In genomic region chr6:35177139-35177538, GRCh38 we compare ENCODE assay signal across 1 cellular context.
A peak's percentile ranks its signal among the peaks of the same experiment; 100 is the strongest.
TF ChIP-seq lines count a peak whose summit lies in the region.

No MANE protein-coding gene starts in this region.

TF ChIP-seq in K562, 482 proteins besides CTCF, POLR2A, EP300 and RAD21 (continued from another document):
- TF ChIP-seq, protein P1, sequence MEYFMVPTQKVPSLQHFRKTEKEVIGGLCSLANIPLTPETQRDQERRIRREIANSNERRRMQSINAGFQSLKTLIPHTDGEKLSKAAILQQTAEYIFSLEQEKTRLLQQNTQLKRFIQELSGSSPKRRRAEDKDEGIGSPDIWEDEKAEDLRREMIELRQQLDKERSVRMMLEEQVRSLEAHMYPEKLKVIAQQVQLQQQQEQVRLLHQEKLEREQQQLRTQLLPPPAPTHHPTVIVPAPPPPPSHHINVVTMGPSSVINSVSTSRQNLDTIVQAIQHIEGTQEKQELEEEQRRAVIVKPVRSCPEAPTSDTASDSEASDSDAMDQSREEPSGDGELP (CRISPR knock-in tag; IDR thresholded peaks at IDR 0.05; ENCODE audit: borderline replicate concordance) = no peak
- TF ChIP-seq ARID3B (CRISPR knock-in tag; IDR thresholded peaks at IDR 0.05; ENCODE audit: borderline replicate concordance) = no peak
- no peak for TF ChIP-seq SOX6 (IDR thresholded peaks at IDR 0.05)
- no peak for TF ChIP-seq CBX8 (IDR thresholded peaks at IDR 0.05; ENCODE audit: borderline replicate concordance, extremely low read depth, low read depth, low read length, poor library complexity, severe bottlenecking)
- no peak for TF ChIP-seq SNAPC5 (CRISPR knock-in tag; IDR thresholded peaks at IDR 0.05)
- TF ChIP-seq TCF15 (CRISPR knock-in tag; IDR thresholded peaks at IDR 0.05) = no peak
- 0 out of 2 replicates have a peak, but pooled peaks have one; percentile 27 for TF ChIP-seq ZBTB7A (IDR thresholded peaks at IDR 0.05; ENCODE audit: borderline replicate concordance, control insufficient read depth, low read depth, low read length)
- TF ChIP-seq CBFA2T2 (conservative IDR thresholded peaks at IDR 0.05) = peak; percentile 36
- no peak for TF ChIP-seq RHOXF2B (CRISPR knock-in tag; conservative IDR thresholded peaks at IDR 0.05)
- TF ChIP-seq SIN3A (IDR thresholded peaks at IDR 0.05; ENCODE audit: borderline replicate concordance in 2 of 2, control insufficient read depth in 1 of 2, low read depth in 2 of 2, low read length in 2 of 2) = no peak
- TF ChIP-seq GATA2 (CRISPR knock-in tag; IDR thresholded peaks at IDR 0.05) = no peak
- no peak for TF ChIP-seq BDP1 (IDR thresholded peaks at IDR 0.05; ENCODE audit: insufficient read depth, insufficient read length)
- TF ChIP-seq ZNF717 (CRISPR knock-in tag; IDR thresholded peaks at IDR 0.05) = no peak
- TF ChIP-seq ZNF668 (CRISPR knock-in tag; IDR thresholded peaks at IDR 0.05) = no peak
- TF ChIP-seq GABPB1 (CRISPR knock-in tag; IDR thresholded peaks at IDR 0.05) = no peak
- no peak for TF ChIP-seq MCM7 (IDR thresholded peaks at IDR 0.05)
- TF ChIP-seq E2F1 (CRISPR knock-in tag; IDR thresholded peaks at IDR 0.05) = no peak
- no peak for TF ChIP-seq ERF (CRISPR knock-in tag; IDR thresholded peaks at IDR 0.05)
- TF ChIP-seq ZNF740 (CRISPR knock-in tag; IDR thresholded peaks at IDR 0.05) = no peak
- no peak for TF ChIP-seq ZNF740 (tag; IDR thresholded peaks at IDR 0.05)
- no peak for TF ChIP-seq TCF7L2 (IDR thresholded peaks at IDR 0.05; ENCODE audit: low read depth, low read length)
- TF ChIP-seq ZC3H8 (IDR thresholded peaks at IDR 0.05) = no peak
- TF ChIP-seq CHD4 (IDR thresholded peaks at IDR 0.05; ENCODE audit: insufficient read depth, insufficient replicate concordance, low read depth, low read length, poor library complexity, severe bottlenecking) = no peak
- no peak for TF ChIP-seq ZNF586 (CRISPR knock-in tag; conservative IDR thresholded peaks at IDR 0.05)
- TF ChIP-seq, protein P2, sequence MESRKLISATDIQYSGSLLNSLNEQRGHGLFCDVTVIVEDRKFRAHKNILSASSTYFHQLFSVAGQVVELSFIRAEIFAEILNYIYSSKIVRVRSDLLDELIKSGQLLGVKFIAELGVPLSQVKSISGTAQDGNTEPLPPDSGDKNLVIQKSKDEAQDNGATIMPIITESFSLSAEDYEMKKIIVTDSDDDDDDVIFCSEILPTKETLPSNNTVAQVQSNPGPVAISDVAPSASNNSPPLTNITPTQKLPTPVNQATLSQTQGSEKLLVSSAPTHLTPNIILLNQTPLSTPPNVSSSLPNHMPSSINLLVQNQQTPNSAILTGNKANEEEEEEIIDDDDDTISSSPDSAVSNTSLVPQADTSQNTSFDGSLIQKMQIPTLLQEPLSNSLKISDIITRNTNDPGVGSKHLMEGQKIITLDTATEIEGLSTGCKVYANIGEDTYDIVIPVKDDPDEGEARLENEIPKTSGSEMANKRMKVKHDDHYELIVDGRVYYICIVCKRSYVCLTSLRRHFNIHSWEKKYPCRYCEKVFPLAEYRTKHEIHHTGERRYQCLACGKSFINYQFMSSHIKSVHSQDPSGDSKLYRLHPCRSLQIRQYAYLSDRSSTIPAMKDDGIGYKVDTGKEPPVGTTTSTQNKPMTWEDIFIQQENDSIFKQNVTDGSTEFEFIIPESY (CRISPR knock-in tag; IDR thresholded peaks at IDR 0.05) = no peak
- no peak for TF ChIP-seq ZNF561 (CRISPR knock-in tag; conservative IDR thresholded peaks at IDR 0.05)
- no peak for TF ChIP-seq C11orf30 (IDR thresholded peaks at IDR 0.05; ENCODE audit: low read depth)
- no peak for TF ChIP-seq NCOA2 (IDR thresholded peaks at IDR 0.05; ENCODE audit: partially characterized antibody in 2 of 2)
- TF ChIP-seq ZFPM2 (CRISPR knock-in tag; IDR thresholded peaks at IDR 0.05) = no peak
- TF ChIP-seq MXI1 (IDR thresholded peaks at IDR 0.05; ENCODE audit: low read depth, low read length) = no peak
- no peak for TF ChIP-seq MTA2 (IDR thresholded peaks at IDR 0.05; ENCODE audit: low read depth)
- no peak for TF ChIP-seq REST (CRISPR knock-in tag; IDR thresholded peaks at IDR 0.05; ENCODE audit: low read depth)
- TF ChIP-seq NR3C1 (CRISPR knock-in tag; IDR thresholded peaks at IDR 0.05) = no peak
- TF ChIP-seq HNRNPUL1 (IDR thresholded peaks at IDR 0.05; ENCODE audit: low read length) = no peak
- TF ChIP-seq KDM2B (CRISPR knock-in tag; IDR thresholded peaks at IDR 0.05) = no peak
- TF ChIP-seq FOXM1 (IDR thresholded peaks at IDR 0.05; ENCODE audit: low read depth) = no peak
- TF ChIP-seq FOXM1 (CRISPR knock-in tag; IDR thresholded peaks at IDR 0.05; ENCODE audit: low read depth) = no peak
- no peak for TF ChIP-seq ZC3H4 (CRISPR knock-in tag; IDR thresholded peaks at IDR 0.05; ENCODE audit: borderline replicate concordance)
- no peak for TF ChIP-seq ZNF444 (CRISPR knock-in tag; IDR thresholded peaks at IDR 0.05)
- TF ChIP-seq KAT8 (IDR thresholded peaks at IDR 0.05; ENCODE audit: low read depth) = no peak
- 0 out of 2 replicates have a peak, but pooled peaks have one; percentile 35 for TF ChIP-seq ELF1 (tag; IDR thresholded peaks at IDR 0.05)
- no peak for TF ChIP-seq DDX20 (tag; IDR thresholded peaks at IDR 0.05; ENCODE audit: low read depth)
- no peak for TF ChIP-seq NFXL1 (CRISPR knock-in tag; IDR thresholded peaks at IDR 0.05)
- peak; percentile 95 for TF ChIP-seq USF2 (CRISPR knock-in tag; IDR thresholded peaks at IDR 0.05)
- no peak for TF ChIP-seq RBFOX2 (IDR thresholded peaks at IDR 0.05; ENCODE audit: low read depth, low read length)
- TF ChIP-seq CHAMP1 (IDR thresholded peaks at IDR 0.05) = peak; percentile 73; the same call in 1 of the 2 replicates
- TF ChIP-seq EGR1 (conservative IDR thresholded peaks at IDR 0.05) = no peak
- TF ChIP-seq TAL1 (IDR thresholded peaks at IDR 0.05) = no peak
